Comparison of ENCODE assay signal across 22 cellular contexts in the genomic region with DNA sequence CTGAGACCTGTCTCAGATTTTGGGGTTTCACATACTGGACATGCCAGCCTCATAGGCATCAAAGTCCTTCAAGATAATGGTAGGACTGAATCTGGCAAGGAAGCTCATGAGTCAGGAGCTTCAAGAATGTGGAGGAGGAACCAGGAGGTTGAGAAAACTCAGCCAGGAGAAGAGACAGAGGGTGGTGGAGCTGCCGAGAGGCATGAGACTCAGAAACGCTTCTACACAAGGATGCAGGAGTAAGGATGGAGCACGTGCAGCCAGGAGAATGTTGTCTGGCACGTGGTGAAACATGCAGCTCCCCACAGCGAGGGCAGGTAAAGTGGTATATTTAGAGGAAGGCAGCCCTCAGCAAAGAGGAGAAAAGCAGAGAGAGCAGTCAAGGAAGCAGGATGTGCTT.
"Had no signal": no experiment of that assay in that cellular context is flagged by ENCODE, and none has a peak within 500 bp of the region (broad histone marks: within the 10 kb centered on the region; RNA-seq: fewer than 3 reads in every experiment).

No MANE protein-coding gene starts in this region.

- H3K27ac Mint-ChIP-seq: activated CD4-positive, alpha-beta memory T cell treated with anti-CD3 and anti-CD28 coated beads for 36 hours; activated T-helper 1 cell treated with anti-CD3 and anti-CD28 coated beads, Interleukin-12 subunit alpha, Interleukin-12 subunit beta, Interleukin-2, Interleukin-4 antibody, amounts not matched to agents 30 ng/mL and 10 ng/mL and 1 ng/mL, durations not matched to agents 14 hours and 24 hours and 36 hours; natural killer cell; neural progenitor cell; stimulated activated naive B cell treated with anti-CD40 and anti-IgM and Interleukin-4, amounts not matched to agents 10 μg/mL and 1 μg/mL and 100 μg/mL, for 72 hours; T-helper 1 cell treated with Interleukin-12 subunit alpha and Interleukin-12 subunit beta and Interleukin-4 antibody, amounts not matched to agents 30 μg/mL and 1 μg/mL, for 36 hours had no signal

- H3K4me3 Mint-ChIP-seq: activated CD4-positive, alpha-beta memory T cell treated with anti-CD3 and anti-CD28 coated beads for 36 hours; activated T-helper 1 cell treated with anti-CD3 and anti-CD28 coated beads, Interleukin-12 subunit alpha, Interleukin-12 subunit beta, Interleukin-2, Interleukin-4 antibody, amounts not matched to agents 30 ng/mL and 10 ng/mL and 1 ng/mL, durations not matched to agents 14 hours and 24 hours and 36 hours; natural killer cell; neural progenitor cell; stimulated activated naive B cell treated with anti-CD40 and anti-IgM and Interleukin-4, amounts not matched to agents 10 μg/mL and 1 μg/mL and 100 μg/mL, for 72 hours; T-helper 1 cell treated with Interleukin-12 subunit alpha and Interleukin-12 subunit beta and Interleukin-4 antibody, amounts not matched to agents 30 μg/mL and 1 μg/mL, for 36 hours had no signal

- H3K36me3 Mint-ChIP-seq: activated CD4-positive, alpha-beta memory T cell treated with anti-CD3 and anti-CD28 coated beads for 36 hours; natural killer cell; neural progenitor cell; stimulated activated naive B cell treated with anti-CD40 and anti-IgM and Interleukin-4, amounts not matched to agents 10 μg/mL and 1 μg/mL and 100 μg/mL, for 72 hours had no signal

- DNase-seq: activated CD4-positive, alpha-beta memory T cell treated with anti-CD3 and anti-CD28 coated beads for 36 hours; activated CD4-positive, alpha-beta T cell treated with anti-CD3 and anti-CD28 coated beads for 48 hours; activated CD8-positive, alpha-beta memory T cell treated with anti-CD3 and anti-CD28 coated beads, Interleukin-2, amount 50 U/mL, for 4 hours; activated effector memory CD4-positive, alpha-beta T cell treated with anti-CD3 and anti-CD28 coated beads, Interleukin-2, amount 50 U/mL, for 16 hours; activated naive CD4-positive, alpha-beta T cell treated with anti-CD3 and anti-CD28 coated beads, Interleukin-2, amount 50 U/mL, for 16 hours; activated T-cell treated with anti-CD3 and anti-CD28 coated beads, Interleukin-2, amount 50 U/mL, for 1 hour; amniotic stem cell; caudate nucleus; head of caudate nucleus; hippocampal formation; kidney; midbrain; natural killer cell; right cardiac atrium; stimulated activated naive B cell treated with anti-CD40 and anti-IgM and Interleukin-4, amounts not matched to agents 10 μg/mL and 1 μg/mL and 100 μg/mL, for 72 hours; stomach; T-helper 9 cell; tibial artery had no signal

- ATAC-seq: gastroesophageal sphincter; natural killer cell; right cardiac atrium; stimulated activated naive B cell treated with anti-CD40 and anti-IgM and Interleukin-4, amounts not matched to agents 10 μg/mL and 1 μg/mL and 100 μg/mL, for 72 hours had no signal

- H3K4me1 Mint-ChIP-seq: natural killer cell; stimulated activated naive B cell treated with anti-CD40 and anti-IgM and Interleukin-4, amounts not matched to agents 10 μg/mL and 1 μg/mL and 100 μg/mL, for 72 hours had no signal

- H3K9me3 Mint-ChIP-seq: activated CD4-positive, alpha-beta memory T cell treated with anti-CD3 and anti-CD28 coated beads for 36 hours; activated T-helper 1 cell treated with anti-CD3 and anti-CD28 coated beads, Interleukin-12 subunit alpha, Interleukin-12 subunit beta, Interleukin-2, Interleukin-4 antibody, amounts not matched to agents 30 ng/mL and 10 ng/mL and 1 ng/mL, durations not matched to agents 14 hours and 24 hours and 36 hours; neural progenitor cell had no signal
